In the genomic region with DNA sequence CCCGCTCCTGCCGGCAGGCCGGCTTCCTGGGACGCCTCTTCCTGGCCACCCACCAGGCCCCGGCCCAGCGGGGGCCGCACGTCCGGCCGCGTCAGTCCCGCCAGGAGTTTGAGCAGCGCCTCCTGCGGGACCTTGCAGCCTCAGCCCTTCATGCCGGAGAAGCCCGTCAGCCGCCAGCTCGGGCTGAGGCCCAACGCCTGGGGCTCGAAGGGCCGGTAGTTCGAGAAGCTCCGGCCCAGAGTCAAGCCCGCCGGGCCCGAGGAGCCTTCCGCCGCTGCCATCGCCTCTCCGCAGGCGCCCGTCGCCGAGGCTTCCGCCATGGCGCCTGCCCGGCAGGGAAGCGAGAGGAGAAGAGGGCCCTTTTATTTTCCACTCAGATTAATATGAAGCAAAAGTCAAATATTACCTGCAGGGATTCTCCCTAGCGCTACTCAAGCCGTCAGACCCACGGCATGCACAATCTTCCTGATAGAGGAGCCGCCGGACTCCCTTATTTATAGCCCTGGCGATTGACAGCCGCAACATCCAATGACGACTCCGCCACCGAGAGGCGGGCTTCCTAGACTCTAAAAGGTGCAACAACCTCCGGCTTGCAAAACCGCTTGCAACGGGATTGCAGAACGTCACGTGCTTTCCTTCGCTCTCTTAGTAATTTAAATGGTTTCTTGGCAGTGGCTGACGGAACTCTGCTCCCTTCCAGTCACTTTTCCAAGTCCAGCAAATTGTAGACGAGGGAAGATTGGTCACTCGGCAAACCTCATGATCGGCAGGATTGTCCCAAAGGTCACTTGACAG, we compare ENCODE assay signal across 1 cellular context.
TF ChIP-seq lines count a peak whose summit lies in the region.

A gene with protein sequence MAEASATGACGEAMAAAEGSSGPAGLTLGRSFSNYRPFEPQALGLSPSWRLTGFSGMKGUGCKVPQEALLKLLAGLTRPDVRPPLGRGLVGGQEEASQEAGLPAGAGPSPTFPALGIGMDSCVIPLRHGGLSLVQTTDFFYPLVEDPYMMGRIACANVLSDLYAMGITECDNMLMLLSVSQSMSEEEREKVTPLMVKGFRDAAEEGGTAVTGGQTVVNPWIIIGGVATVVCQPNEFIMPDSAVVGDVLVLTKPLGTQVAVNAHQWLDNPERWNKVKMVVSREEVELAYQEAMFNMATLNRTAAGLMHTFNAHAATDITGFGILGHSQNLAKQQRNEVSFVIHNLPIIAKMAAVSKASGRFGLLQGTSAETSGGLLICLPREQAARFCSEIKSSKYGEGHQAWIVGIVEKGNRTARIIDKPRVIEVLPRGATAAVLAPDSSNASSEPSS (minus strand): TSS at position 467 of the 795 bp plus-strand sequence. CDS start 147 bp downstream, at position 320.

TF ChIP-seq in HepG2, 621 proteins besides CTCF, POLR2A, EP300 and RAD21 (continued from another document and continues in another):
- TF ChIP-seq, protein P1, sequence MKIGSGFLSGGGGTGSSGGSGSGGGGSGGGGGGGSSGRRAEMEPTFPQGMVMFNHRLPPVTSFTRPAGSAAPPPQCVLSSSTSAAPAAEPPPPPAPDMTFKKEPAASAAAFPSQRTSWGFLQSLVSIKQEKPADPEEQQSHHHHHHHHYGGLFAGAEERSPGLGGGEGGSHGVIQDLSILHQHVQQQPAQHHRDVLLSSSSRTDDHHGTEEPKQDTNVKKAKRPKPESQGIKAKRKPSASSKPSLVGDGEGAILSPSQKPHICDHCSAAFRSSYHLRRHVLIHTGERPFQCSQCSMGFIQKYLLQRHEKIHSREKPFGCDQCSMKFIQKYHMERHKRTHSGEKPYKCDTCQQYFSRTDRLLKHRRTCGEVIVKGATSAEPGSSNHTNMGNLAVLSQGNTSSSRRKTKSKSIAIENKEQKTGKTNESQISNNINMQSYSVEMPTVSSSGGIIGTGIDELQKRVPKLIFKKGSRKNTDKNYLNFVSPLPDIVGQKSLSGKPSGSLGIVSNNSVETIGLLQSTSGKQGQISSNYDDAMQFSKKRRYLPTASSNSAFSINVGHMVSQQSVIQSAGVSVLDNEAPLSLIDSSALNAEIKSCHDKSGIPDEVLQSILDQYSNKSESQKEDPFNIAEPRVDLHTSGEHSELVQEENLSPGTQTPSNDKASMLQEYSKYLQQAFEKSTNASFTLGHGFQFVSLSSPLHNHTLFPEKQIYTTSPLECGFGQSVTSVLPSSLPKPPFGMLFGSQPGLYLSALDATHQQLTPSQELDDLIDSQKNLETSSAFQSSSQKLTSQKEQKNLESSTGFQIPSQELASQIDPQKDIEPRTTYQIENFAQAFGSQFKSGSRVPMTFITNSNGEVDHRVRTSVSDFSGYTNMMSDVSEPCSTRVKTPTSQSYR (CRISPR knock-in tag; IDR thresholded peaks at IDR 0.05; ENCODE audit: borderline replicate concordance), result no peak
- TF ChIP-seq CREB1 (IDR thresholded peaks at IDR 0.05), result peak; percentile 78
- TF ChIP-seq CREB1 (CRISPR knock-in tag; IDR thresholded peaks at IDR 0.05), result peak; percentile 80
- TF ChIP-seq ZNF607 (CRISPR knock-in tag; IDR thresholded peaks at IDR 0.05; ENCODE audit: borderline replicate concordance), result peak; percentile 74; the same call in 1 of the 2 replicates
- TF ChIP-seq ZSCAN25 (CRISPR knock-in tag; IDR thresholded peaks at IDR 0.05), result no peak
- TF ChIP-seq, protein P2, sequence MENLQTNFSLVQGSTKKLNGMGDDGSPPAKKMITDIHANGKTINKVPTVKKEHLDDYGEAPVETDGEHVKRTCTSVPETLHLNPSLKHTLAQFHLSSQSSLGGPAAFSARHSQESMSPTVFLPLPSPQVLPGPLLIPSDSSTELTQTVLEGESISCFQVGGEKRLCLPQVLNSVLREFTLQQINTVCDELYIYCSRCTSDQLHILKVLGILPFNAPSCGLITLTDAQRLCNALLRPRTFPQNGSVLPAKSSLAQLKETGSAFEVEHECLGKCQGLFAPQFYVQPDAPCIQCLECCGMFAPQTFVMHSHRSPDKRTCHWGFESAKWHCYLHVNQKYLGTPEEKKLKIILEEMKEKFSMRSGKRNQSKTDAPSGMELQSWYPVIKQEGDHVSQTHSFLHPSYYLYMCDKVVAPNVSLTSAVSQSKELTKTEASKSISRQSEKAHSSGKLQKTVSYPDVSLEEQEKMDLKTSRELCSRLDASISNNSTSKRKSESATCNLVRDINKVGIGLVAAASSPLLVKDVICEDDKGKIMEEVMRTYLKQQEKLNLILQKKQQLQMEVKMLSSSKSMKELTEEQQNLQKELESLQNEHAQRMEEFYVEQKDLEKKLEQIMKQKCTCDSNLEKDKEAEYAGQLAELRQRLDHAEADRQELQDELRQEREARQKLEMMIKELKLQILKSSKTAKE (CRISPR knock-in tag; IDR thresholded peaks at IDR 0.05; ENCODE audit: borderline replicate concordance), result no peak
- TF ChIP-seq ZBTB7A (CRISPR knock-in tag; IDR thresholded peaks at IDR 0.05), result peak; percentile 38; the same call in 1 of the 2 replicates
- peak; percentile 89 for TF ChIP-seq ARNTL (CRISPR knock-in tag; IDR thresholded peaks at IDR 0.05)
- TF ChIP-seq MEIS1 (CRISPR knock-in tag; IDR thresholded peaks at IDR 0.05; ENCODE audit: borderline replicate concordance), result peak; percentile 87
- TF ChIP-seq REXO4 (CRISPR knock-in tag; IDR thresholded peaks at IDR 0.05; ENCODE audit: borderline replicate concordance), result no peak
- no peak for TF ChIP-seq SNRNP70 (IDR thresholded peaks at IDR 0.05; ENCODE audit: low read depth, low read length)
- TF ChIP-seq, protein P3, sequence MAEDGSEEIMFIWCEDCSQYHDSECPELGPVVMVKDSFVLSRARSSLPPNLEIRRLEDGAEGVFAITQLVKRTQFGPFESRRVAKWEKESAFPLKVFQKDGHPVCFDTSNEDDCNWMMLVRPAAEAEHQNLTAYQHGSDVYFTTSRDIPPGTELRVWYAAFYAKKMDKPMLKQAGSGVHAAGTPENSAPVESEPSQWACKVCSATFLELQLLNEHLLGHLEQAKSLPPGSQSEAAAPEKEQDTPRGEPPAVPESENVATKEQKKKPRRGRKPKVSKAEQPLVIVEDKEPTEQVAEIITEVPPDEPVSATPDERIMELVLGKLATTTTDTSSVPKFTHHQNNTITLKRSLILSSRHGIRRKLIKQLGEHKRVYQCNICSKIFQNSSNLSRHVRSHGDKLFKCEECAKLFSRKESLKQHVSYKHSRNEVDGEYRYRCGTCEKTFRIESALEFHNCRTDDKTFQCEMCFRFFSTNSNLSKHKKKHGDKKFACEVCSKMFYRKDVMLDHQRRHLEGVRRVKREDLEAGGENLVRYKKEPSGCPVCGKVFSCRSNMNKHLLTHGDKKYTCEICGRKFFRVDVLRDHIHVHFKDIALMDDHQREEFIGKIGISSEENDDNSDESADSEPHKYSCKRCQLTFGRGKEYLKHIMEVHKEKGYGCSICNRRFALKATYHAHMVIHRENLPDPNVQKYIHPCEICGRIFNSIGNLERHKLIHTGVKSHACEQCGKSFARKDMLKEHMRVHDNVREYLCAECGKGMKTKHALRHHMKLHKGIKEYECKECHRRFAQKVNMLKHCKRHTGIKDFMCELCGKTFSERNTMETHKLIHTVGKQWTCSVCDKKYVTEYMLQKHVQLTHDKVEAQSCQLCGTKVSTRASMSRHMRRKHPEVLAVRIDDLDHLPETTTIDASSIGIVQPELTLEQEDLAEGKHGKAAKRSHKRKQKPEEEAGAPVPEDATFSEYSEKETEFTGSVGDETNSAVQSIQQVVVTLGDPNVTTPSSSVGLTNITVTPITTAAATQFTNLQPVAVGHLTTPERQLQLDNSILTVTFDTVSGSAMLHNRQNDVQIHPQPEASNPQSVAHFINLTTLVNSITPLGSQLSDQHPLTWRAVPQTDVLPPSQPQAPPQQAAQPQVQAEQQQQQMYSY (CRISPR knock-in tag; IDR thresholded peaks at IDR 0.05), result peak; percentile 24; the same call in 1 of the 2 replicates
- TF ChIP-seq, protein P4, sequence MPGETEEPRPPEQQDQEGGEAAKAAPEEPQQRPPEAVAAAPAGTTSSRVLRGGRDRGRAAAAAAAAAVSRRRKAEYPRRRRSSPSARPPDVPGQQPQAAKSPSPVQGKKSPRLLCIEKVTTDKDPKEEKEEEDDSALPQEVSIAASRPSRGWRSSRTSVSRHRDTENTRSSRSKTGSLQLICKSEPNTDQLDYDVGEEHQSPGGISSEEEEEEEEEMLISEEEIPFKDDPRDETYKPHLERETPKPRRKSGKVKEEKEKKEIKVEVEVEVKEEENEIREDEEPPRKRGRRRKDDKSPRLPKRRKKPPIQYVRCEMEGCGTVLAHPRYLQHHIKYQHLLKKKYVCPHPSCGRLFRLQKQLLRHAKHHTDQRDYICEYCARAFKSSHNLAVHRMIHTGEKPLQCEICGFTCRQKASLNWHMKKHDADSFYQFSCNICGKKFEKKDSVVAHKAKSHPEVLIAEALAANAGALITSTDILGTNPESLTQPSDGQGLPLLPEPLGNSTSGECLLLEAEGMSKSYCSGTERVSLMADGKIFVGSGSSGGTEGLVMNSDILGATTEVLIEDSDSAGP (CRISPR knock-in tag; IDR thresholded peaks at IDR 0.05; ENCODE audit: borderline replicate concordance), result peak; percentile 96
- TF ChIP-seq FOXA3 (CRISPR knock-in tag; IDR thresholded peaks at IDR 0.05), result no peak; the same call in none of the 2 replicates
- peak; percentile 24; the same call in 1 of the 2 replicates for TF ChIP-seq GABPA (IDR thresholded peaks at IDR 0.05; ENCODE audit: low read depth, low read length)
- TF ChIP-seq GABPA (CRISPR knock-in tag; IDR thresholded peaks at IDR 0.05; ENCODE audit: low read depth), result peak; percentile 73
- TF ChIP-seq SRSF4 (IDR thresholded peaks at IDR 0.05; ENCODE audit: low read depth, low read length, poor library complexity, severe bottlenecking), result no peak
- no peak for TF ChIP-seq ZNF558 (CRISPR knock-in tag; IDR thresholded peaks at IDR 0.05; ENCODE audit: borderline replicate concordance)
- TF ChIP-seq, protein P5, sequence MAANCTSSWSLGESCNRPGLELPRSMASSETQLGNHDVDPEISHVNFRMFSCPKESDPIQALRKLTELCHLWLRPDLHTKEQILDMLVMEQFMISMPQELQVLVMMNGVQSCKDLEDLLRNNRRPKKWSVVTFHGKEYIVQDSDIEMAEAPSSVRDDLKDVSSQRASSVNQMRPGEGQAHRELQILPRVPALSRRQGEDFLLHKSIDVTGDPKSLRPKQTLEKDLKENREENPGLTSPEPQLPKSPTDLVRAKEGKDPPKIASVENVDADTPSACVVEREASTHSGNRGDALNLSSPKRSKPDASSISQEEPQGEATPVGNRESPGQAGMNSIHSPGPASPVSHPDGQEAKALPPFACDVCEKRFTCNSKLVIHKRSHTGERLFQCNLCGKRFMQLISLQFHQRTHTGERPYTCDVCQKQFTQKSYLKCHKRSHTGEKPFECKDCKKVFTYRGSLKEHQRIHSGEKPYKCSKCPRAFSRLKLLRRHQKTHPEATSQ (CRISPR knock-in tag; IDR thresholded peaks at IDR 0.05; ENCODE audit: borderline replicate concordance), result peak; percentile 53
- TF ChIP-seq LCORL (IDR thresholded peaks at IDR 0.05), result no peak
- peak; percentile 44; the same call in 1 of the 2 replicates for TF ChIP-seq LCORL (CRISPR knock-in tag; IDR thresholded peaks at IDR 0.05)
- peak; percentile 22; the same call in 1 of the 2 replicates for TF ChIP-seq ZNF644 (CRISPR knock-in tag; IDR thresholded peaks at IDR 0.05; ENCODE audit: low read depth)
- TF ChIP-seq ZNF589 (CRISPR knock-in tag; conservative IDR thresholded peaks at IDR 0.05), result 0 out of 2 replicates have a peak, but pooled peaks have one; percentile 64
- TF ChIP-seq, protein P6, sequence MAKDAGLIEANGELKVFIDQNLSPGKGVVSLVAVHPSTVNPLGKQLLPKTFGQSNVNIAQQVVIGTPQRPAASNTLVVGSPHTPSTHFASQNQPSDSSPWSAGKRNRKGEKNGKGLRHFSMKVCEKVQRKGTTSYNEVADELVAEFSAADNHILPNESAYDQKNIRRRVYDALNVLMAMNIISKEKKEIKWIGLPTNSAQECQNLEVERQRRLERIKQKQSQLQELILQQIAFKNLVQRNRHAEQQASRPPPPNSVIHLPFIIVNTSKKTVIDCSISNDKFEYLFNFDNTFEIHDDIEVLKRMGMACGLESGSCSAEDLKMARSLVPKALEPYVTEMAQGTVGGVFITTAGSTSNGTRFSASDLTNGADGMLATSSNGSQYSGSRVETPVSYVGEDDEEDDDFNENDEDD (CRISPR knock-in tag; IDR thresholded peaks at IDR 0.05; ENCODE audit: borderline replicate concordance), result peak; percentile 84; the same call in 1 of the 2 replicates
- peak; percentile 69; the same call in 1 of the 2 replicates for TF ChIP-seq ZNF792 (CRISPR knock-in tag; IDR thresholded peaks at IDR 0.05)
- peak; percentile 62 for TF ChIP-seq XRCC5 (optimal IDR thresholded peaks at IDR 0.05; ENCODE audit: low read length)
- peak; percentile 93; the same call in 1 of the 2 replicates for TF ChIP-seq FOXK1 (CRISPR knock-in tag; IDR thresholded peaks at IDR 0.05; ENCODE audit: borderline replicate concordance, low read depth)
- TF ChIP-seq ATM (IDR thresholded peaks at IDR 0.05; ENCODE audit: borderline replicate concordance), result no peak
- TF ChIP-seq TOPORS (CRISPR knock-in tag; IDR thresholded peaks at IDR 0.05), result peak; percentile 52; the same call in 1 of the 2 replicates
